ENCODE assay signal across 7 cellular contexts in the genomic region with DNA sequence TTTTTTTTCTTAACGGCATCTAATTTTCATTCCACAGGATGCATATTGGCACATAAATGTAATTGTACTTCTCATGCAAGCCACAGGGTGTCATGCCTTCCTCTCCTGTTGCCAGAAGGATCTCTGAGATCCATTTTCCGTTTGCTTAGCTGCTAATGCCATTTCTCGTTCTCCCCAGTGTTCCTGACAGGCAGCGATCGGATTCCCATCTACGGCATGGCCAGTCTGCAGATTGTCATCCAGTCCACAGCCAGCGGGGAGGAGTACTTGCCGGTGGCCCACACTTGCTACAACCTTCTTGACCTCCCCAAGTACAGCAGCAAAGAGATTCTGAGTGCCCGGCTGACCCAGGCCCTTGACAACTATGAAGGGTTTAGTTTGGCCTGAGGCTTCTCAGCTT. TPM values are rescaled to one million over a fixed set of nuclear protein-coding genes. Genes with fewer than 3 reads are reported as not detected.
DNase-seq lines count a peak whose midpoint lies in the region; ATAC-seq and TF ChIP-seq lines count a peak whose summit lies in the region.

No MANE protein-coding gene starts in this region.

- no peaks in the 10 kb centered on the region for H3K9me3 Mint-ChIP-seq in glutamatergic neuron (ENCODE audit: unreplicated experiment)

- no peaks in the 10 kb centered on the region for H3K4me1 Mint-ChIP-seq in glutamatergic neuron (ENCODE audit: low read depth, unreplicated experiment)

- peak; percentile 76 for TF ChIP-seq RAD21 in Ishikawa (IDR thresholded peaks at IDR 0.05; ENCODE audit: low read depth)

- peaks cover 2% of the 10 kb centered on the region for H3K27me3 Mint-ChIP-seq in glutamatergic neuron (ENCODE audit: unreplicated experiment)

- peak; percentile 48 for TF ChIP-seq CTCF in glutamatergic neuron (IDR thresholded peaks at IDR 0.05; ENCODE audit: partially characterized antibody, unreplicated experiment)
- TF ChIP-seq CTCF in retinal pigment epithelial cell (conservative IDR thresholded peaks at IDR 0.05; ENCODE audit: low read depth, low read length): peak; percentile 76

- no peak for DNase-seq in glutamatergic neuron
- DNase-seq in retinal pigment epithelial cell (ENCODE audit: low read depth): peak; percentile 29
- no peak for DNase-seq in activated CD4-positive, alpha-beta T cell treated with anti-CD3 and anti-CD28 coated beads, Interleukin-2, amount 50 U/mL, for 4 hours
- DNase-seq in activated CD8-positive, alpha-beta memory T cell treated with anti-CD3 and anti-CD28 coated beads, Interleukin-2, amount 50 U/mL, for 4 hours: no peak

- H3K36me3 Mint-ChIP-seq in glutamatergic neuron (ENCODE audit: unreplicated experiment): no peaks in the 10 kb centered on the region

- H3K4me3 Mint-ChIP-seq in glutamatergic neuron (ENCODE audit: unreplicated experiment): no peak overlapping the region

- TF ChIP-seq EP300 in Ishikawa (IDR thresholded peaks at IDR 0.05; ENCODE audit: borderline replicate concordance): no peak

- ATAC-seq in SK-N-SH treated with all-trans-retinoic acid at 6 μM for 48 hours: peak; percentile 97
- no peak for ATAC-seq in HG02642 (IDR thresholded peaks at IDR 0.05; ENCODE audit: poor library complexity, unreplicated experiment)

- no peak overlapping the region for H3K27ac Mint-ChIP-seq in glutamatergic neuron (ENCODE audit: unreplicated experiment)

- H3K4me3 ChIP-seq in retinal pigment epithelial cell (ENCODE audit: low read length): no peak overlapping the region

TF ChIP-seq in Ishikawa, 13 proteins besides CTCF, POLR2A, EP300 and RAD21:
- TF ChIP-seq CEBPB (IDR thresholded peaks at IDR 0.05) (no peak), TEAD4 (IDR thresholded peaks at IDR 0.05) (no peak), FOXM1 (IDR thresholded peaks at IDR 0.05; ENCODE audit: borderline replicate concordance, low read depth) (no peak), CREB1 (IDR thresholded peaks at IDR 0.05; ENCODE audit: low read depth) (no peak), ZBTB7A (IDR thresholded peaks at IDR 0.05; ENCODE audit: low read depth) (no peak), TAF1 (IDR thresholded peaks at IDR 0.05; ENCODE audit: low read depth) (no peak), EGR1 (IDR thresholded peaks at IDR 0.05) (no peak), YY1 (IDR thresholded peaks at IDR 0.05; ENCODE audit: low read depth) (no peak), TCF12 (IDR thresholded peaks at IDR 0.05; ENCODE audit: low read depth) (no peak), NFIC (IDR thresholded peaks at IDR 0.05) (no peak)
- TF ChIP-seq, protein P1, sequence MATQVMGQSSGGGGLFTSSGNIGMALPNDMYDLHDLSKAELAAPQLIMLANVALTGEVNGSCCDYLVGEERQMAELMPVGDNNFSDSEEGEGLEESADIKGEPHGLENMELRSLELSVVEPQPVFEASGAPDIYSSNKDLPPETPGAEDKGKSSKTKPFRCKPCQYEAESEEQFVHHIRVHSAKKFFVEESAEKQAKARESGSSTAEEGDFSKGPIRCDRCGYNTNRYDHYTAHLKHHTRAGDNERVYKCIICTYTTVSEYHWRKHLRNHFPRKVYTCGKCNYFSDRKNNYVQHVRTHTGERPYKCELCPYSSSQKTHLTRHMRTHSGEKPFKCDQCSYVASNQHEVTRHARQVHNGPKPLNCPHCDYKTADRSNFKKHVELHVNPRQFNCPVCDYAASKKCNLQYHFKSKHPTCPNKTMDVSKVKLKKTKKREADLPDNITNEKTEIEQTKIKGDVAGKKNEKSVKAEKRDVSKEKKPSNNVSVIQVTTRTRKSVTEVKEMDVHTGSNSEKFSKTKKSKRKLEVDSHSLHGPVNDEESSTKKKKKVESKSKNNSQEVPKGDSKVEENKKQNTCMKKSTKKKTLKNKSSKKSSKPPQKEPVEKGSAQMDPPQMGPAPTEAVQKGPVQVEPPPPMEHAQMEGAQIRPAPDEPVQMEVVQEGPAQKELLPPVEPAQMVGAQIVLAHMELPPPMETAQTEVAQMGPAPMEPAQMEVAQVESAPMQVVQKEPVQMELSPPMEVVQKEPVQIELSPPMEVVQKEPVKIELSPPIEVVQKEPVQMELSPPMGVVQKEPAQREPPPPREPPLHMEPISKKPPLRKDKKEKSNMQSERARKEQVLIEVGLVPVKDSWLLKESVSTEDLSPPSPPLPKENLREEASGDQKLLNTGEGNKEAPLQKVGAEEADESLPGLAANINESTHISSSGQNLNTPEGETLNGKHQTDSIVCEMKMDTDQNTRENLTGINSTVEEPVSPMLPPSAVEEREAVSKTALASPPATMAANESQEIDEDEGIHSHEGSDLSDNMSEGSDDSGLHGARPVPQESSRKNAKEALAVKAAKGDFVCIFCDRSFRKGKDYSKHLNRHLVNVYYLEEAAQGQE (IDR thresholded peaks at IDR 0.05; ENCODE audit: low read depth): no peak
- TF ChIP-seq, protein P2, sequence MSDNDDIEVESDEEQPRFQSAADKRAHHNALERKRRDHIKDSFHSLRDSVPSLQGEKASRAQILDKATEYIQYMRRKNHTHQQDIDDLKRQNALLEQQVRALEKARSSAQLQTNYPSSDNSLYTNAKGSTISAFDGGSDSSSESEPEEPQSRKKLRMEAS (IDR thresholded peaks at IDR 0.05): no peak
- TF ChIP-seq, protein P3, sequence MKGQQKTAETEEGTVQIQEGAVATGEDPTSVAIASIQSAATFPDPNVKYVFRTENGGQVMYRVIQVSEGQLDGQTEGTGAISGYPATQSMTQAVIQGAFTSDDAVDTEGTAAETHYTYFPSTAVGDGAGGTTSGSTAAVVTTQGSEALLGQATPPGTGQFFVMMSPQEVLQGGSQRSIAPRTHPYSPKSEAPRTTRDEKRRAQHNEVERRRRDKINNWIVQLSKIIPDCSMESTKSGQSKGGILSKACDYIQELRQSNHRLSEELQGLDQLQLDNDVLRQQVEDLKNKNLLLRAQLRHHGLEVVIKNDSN (IDR thresholded peaks at IDR 0.05): no peak

TF ChIP-seq in SK-N-SH treated with all-trans-retinoic acid at 6 μM for 48 hours, 23 proteins besides CTCF, POLR2A, EP300 and RAD21 (continues in another document):
- TF ChIP-seq, protein P4, sequence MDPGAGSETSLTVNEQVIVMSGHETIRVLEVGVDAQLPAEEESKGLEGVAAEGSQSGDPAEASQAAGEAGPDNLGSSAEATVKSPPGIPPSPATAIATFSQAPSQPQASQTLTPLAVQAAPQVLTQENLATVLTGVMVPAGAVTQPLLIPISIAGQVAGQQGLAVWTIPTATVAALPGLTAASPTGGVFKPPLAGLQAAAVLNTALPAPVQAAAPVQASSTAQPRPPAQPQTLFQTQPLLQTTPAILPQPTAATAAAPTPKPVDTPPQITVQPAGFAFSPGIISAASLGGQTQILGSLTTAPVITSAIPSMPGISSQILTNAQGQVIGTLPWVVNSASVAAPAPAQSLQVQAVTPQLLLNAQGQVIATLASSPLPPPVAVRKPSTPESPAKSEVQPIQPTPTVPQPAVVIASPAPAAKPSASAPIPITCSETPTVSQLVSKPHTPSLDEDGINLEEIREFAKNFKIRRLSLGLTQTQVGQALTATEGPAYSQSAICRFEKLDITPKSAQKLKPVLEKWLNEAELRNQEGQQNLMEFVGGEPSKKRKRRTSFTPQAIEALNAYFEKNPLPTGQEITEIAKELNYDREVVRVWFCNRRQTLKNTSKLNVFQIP (CRISPR knock-in tag; IDR thresholded peaks at IDR 0.05; ENCODE audit: borderline replicate concordance, low read depth): no peak
- TF ChIP-seq, protein P5, sequence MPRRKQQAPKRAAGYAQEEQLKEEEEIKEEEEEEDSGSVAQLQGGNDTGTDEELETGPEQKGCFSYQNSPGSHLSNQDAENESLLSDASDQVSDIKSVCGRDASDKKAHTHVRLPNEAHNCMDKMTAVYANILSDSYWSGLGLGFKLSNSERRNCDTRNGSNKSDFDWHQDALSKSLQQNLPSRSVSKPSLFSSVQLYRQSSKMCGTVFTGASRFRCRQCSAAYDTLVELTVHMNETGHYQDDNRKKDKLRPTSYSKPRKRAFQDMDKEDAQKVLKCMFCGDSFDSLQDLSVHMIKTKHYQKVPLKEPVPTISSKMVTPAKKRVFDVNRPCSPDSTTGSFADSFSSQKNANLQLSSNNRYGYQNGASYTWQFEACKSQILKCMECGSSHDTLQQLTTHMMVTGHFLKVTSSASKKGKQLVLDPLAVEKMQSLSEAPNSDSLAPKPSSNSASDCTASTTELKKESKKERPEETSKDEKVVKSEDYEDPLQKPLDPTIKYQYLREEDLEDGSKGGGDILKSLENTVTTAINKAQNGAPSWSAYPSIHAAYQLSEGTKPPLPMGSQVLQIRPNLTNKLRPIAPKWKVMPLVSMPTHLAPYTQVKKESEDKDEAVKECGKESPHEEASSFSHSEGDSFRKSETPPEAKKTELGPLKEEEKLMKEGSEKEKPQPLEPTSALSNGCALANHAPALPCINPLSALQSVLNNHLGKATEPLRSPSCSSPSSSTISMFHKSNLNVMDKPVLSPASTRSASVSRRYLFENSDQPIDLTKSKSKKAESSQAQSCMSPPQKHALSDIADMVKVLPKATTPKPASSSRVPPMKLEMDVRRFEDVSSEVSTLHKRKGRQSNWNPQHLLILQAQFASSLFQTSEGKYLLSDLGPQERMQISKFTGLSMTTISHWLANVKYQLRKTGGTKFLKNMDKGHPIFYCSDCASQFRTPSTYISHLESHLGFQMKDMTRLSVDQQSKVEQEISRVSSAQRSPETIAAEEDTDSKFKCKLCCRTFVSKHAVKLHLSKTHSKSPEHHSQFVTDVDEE (CRISPR knock-in tag; IDR thresholded peaks at IDR 0.05): no peak
- TF ChIP-seq ESRRG (CRISPR knock-in tag; IDR thresholded peaks at IDR 0.05): no peak
- TF ChIP-seq ZC3H10 (CRISPR knock-in tag; IDR thresholded peaks at IDR 0.05): no peak
- TF ChIP-seq TOX (CRISPR knock-in tag; IDR thresholded peaks at IDR 0.05; ENCODE audit: borderline replicate concordance): no peak
- TF ChIP-seq, protein P6, sequence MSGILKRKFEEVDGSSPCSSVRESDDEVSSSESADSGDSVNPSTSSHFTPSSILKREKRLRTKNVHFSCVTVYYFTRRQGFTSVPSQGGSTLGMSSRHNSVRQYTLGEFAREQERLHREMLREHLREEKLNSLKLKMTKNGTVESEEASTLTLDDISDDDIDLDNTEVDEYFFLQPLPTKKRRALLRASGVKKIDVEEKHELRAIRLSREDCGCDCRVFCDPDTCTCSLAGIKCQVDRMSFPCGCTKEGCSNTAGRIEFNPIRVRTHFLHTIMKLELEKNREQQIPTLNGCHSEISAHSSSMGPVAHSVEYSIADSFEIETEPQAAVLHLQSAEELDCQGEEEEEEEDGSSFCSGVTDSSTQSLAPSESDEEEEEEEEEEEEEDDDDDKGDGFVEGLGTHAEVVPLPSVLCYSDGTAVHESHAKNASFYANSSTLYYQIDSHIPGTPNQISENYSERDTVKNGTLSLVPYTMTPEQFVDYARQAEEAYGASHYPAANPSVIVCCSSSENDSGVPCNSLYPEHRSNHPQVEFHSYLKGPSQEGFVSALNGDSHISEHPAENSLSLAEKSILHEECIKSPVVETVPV (CRISPR knock-in tag; IDR thresholded peaks at IDR 0.05): no peak
- TF ChIP-seq ZNF8 (CRISPR knock-in tag; IDR thresholded peaks at IDR 0.05): no peak
- no peak for TF ChIP-seq SNAI2 (CRISPR knock-in tag; IDR thresholded peaks at IDR 0.05)
- no peak for TF ChIP-seq ZNF565 (CRISPR knock-in tag; conservative IDR thresholded peaks at IDR 0.05; ENCODE audit: low read depth)
- no peak for TF ChIP-seq ARNTL (CRISPR knock-in tag; IDR thresholded peaks at IDR 0.05; ENCODE audit: borderline replicate concordance, low read depth)
- TF ChIP-seq TCF4 (CRISPR knock-in tag; IDR thresholded peaks at IDR 0.05; ENCODE audit: borderline replicate concordance): no peak
- no peak for TF ChIP-seq GLIS3 (CRISPR knock-in tag; IDR thresholded peaks at IDR 0.05)

RNA-seq across cellular contexts. Expression of a gene that starts 8.9 kb away (rescaled TPM):
- total RNA-seq in glutamatergic neuron (ENCODE audit: unreplicated experiment): 20.9 TPM
